18 cellular contexts compared by ENCODE assay signal in genomic region chr12:2410490-2410889, GRCh38.
DNase-seq lines count a peak whose midpoint lies in the region; ATAC-seq, FAIRE-seq and TF ChIP-seq lines count a peak whose summit lies in the region.
"Had no signal": no experiment of that assay in that cellular context is flagged by ENCODE, and none has a peak within 500 bp of the region (broad histone marks: within the 10 kb centered on the region; RNA-seq: fewer than 3 reads in every experiment).

No MANE protein-coding gene starts in this region.

- H3K4me1 Mint-ChIP-seq in stimulated activated naive B cell treated with anti-CD40 and anti-IgM and Interleukin-4, amounts not matched to agents 10 μg/mL and 1 μg/mL and 100 μg/mL, for 72 hours, result no peaks in the 10 kb centered on the region
- H3K4me1 Mint-ChIP-seq: B cell had no signal

- no peaks in the 10 kb centered on the region for H3K36me3 ChIP-seq in bronchial epithelial cell (ENCODE audit: control insufficient read depth, insufficient read depth, low read length)
- H3K36me3 ChIP-seq in rectal smooth muscle tissue (ENCODE audit: control insufficient read depth, insufficient read depth, low read length), result no peaks in the 10 kb centered on the region

- no peaks in the 10 kb centered on the region for H3K27me3 ChIP-seq in bronchial epithelial cell (ENCODE audit: control insufficient read depth, insufficient read depth, low read length)
- no peaks in the 10 kb centered on the region for H3K27me3 ChIP-seq in rectal smooth muscle tissue (ENCODE audit: control insufficient read depth, insufficient read depth, low read length)

- peak overlapping the region; percentile 74 for H3K27ac ChIP-seq in rectal smooth muscle tissue (ENCODE audit: low read depth, low read length)

- H3K27ac Mint-ChIP-seq in stimulated activated naive B cell treated with anti-CD40 and anti-IgM and Interleukin-4, amounts not matched to agents 10 μg/mL and 1 μg/mL and 100 μg/mL, for 72 hours, result no peak overlapping the region
- H3K27ac Mint-ChIP-seq: B cell; CD4-positive, alpha-beta T cell had no signal

- H3K4me3 Mint-ChIP-seq in stimulated activated naive B cell treated with anti-CD40 and anti-IgM and Interleukin-4, amounts not matched to agents 10 μg/mL and 1 μg/mL and 100 μg/mL, for 72 hours, result no peak overlapping the region
- H3K4me3 Mint-ChIP-seq: B cell; CD4-positive, alpha-beta T cell had no signal

- DNase-seq in HTR-8/SVneo (ENCODE audit: insufficient read length, low spot score) (no peak), bronchial epithelial cell (ENCODE audit: low read depth) (no peak), urothelium cell line (ENCODE audit: low spot score) (no peak), NCI-H1105 treated with DMSO at 0.1 percent for 48 hours (lab: John Stamatoyannopoulos, UW) (no peak)
- DNase-seq in stimulated activated naive B cell treated with anti-CD40 and anti-IgM and Interleukin-4, amounts not matched to agents 10 μg/mL and 1 μg/mL and 100 μg/mL, for 72 hours, result no peak
- DNase-seq: C1 segment of cervical spinal cord; Calu3; CD4-positive, alpha-beta T cell; DMS 273 treated with DMSO at 0.1 percent for 48 hours; DMS79; HCEC 1CT had no signal

- no peaks in the 10 kb centered on the region for H3K9me3 Mint-ChIP-seq in stimulated activated naive B cell treated with anti-CD40 and anti-IgM and Interleukin-4, amounts not matched to agents 10 μg/mL and 1 μg/mL and 100 μg/mL, for 72 hours
- H3K9me3 Mint-ChIP-seq: CD4-positive, alpha-beta T cell had no signal

- H3K4me3 ChIP-seq in bronchial epithelial cell (ENCODE audit: low read depth, low read length), result no peak overlapping the region
- H3K4me3 ChIP-seq in rectal smooth muscle tissue (ENCODE audit: low read length), result no peak overlapping the region
- H3K4me3 ChIP-seq: GM12878 had no signal

- H3K9ac ChIP-seq in rectal smooth muscle tissue (ENCODE audit: low read length), result no peak overlapping the region

- peak; percentile 65 for FAIRE-seq in HTR-8/SVneo (lab: Jason Lieb, UNC)
- FAIRE-seq in bronchial epithelial cell (lab: Jason Lieb, UNC), result peak; percentile 80
- FAIRE-seq in urothelium cell line (lab: Jason Lieb, UNC), result peak; percentile 76
- FAIRE-seq: A204.1, GM12878, GM18507, HepG2 had no signal

- no peak for ATAC-seq in HG02678 (IDR thresholded peaks at IDR 0.05; ENCODE audit: unreplicated experiment)
- no peak for ATAC-seq in stimulated activated naive B cell treated with anti-CD40 and anti-IgM and Interleukin-4, amounts not matched to agents 10 μg/mL and 1 μg/mL and 100 μg/mL, for 72 hours (replicated peaks)
- ATAC-seq: GM12878, HepG2 had no signal

- no peak for TF ChIP-seq CTCF in bronchial epithelial cell (IDR thresholded peaks at IDR 0.05; ENCODE audit: insufficient read depth, low read length, severe bottlenecking)

- no peaks in the 10 kb centered on the region for H3K36me3 Mint-ChIP-seq in stimulated activated naive B cell treated with anti-CD40 and anti-IgM and Interleukin-4, amounts not matched to agents 10 μg/mL and 1 μg/mL and 100 μg/mL, for 72 hours

- peaks cover 37% of the 10 kb centered on the region for H3K4me1 ChIP-seq in rectal smooth muscle tissue (ENCODE audit: control insufficient read depth, insufficient read depth, low read length)

- peaks cover 0 to 4% of the 10 kb centered on the region in 2 donors for H3K27me3 Mint-ChIP-seq in stimulated activated naive B cell treated with anti-CD40 and anti-IgM and Interleukin-4, amounts not matched to agents 10 μg/mL and 1 μg/mL and 100 μg/mL, for 72 hours
